Comparison of ENCODE assay signal across 19 cellular contexts in the genomic region with DNA sequence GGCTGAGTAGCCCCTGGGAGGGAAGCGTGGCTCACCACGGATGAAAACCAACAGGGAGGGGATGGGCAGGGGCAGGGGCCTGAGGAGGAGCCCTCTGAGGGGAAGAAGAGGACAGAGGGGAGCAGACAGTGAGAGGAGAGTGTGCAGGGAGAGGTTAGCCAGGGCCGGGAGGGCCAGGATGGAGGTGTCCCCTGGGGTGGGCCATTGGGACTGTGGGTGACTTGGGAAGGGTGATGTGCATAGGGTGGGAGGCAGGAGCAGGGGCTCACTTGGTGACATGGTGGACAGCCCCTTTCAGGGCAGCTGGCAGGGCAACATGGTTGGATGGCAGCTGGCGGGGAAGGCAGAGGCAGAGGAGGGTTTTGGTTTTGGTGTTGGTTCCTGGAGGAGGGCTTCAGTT. TPM values are rescaled to one million over a fixed set of nuclear protein-coding genes. Genes with fewer than 3 reads are reported as not detected.
A peak's percentile ranks its signal among the peaks of the same experiment; 100 is the strongest.
DNase-seq lines count a peak whose midpoint lies in the region; ATAC-seq and TF ChIP-seq lines count a peak whose summit lies in the region.
"Had no signal": no experiment of that assay in that cellular context is flagged by ENCODE, and none has a peak within 500 bp of the region (broad histone marks: within the 10 kb centered on the region; RNA-seq: fewer than 3 reads in every experiment).

No MANE protein-coding gene starts in this region.

- peak overlapping the region; percentile 25 for H3K27ac Mint-ChIP-seq in activated CD4-positive, alpha-beta T cell treated with anti-CD3 and anti-CD28 coated beads, Interleukin-2, amount 10 ng/mL, durations not matched to agents 7 days and 5 days

- H3K4me1 Mint-ChIP-seq in activated CD4-positive, alpha-beta T cell treated with anti-CD3 and anti-CD28 coated beads, Interleukin-2, amount 10 ng/mL, durations not matched to agents 7 days and 5 days: peaks cover 57% of the 10 kb centered on the region

- H3K9me1 ChIP-seq in IMR-90 (ENCODE audit: insufficient read depth, low read length): no peaks in the 10 kb centered on the region

- H4K5ac ChIP-seq in IMR-90 (ENCODE audit: low read depth, low read length) (no peak overlapping the region), mesendoderm (ENCODE audit: low read length) (no peak overlapping the region)

- H3K4me3 ChIP-seq in BLaER1 (no peak overlapping the region), IMR-90 (ENCODE audit: insufficient read depth, low read depth, low read length) (no peak overlapping the region), mesendoderm (ENCODE audit: low read length) (no peak overlapping the region)
- H3K4me3 ChIP-seq: GM12878, SJSA1 had no signal

- ATAC-seq in IMR-90 (ENCODE audit: low read depth) (no peak), GM19035 (IDR thresholded peaks at IDR 0.05; ENCODE audit: unreplicated experiment) (no peak)
- ATAC-seq: GM12878, Right ventricle myocardium inferior had no signal

- H3K4me1 ChIP-seq in BLaER1 (peaks cover 84% of the 10 kb centered on the region), IMR-90 (ENCODE audit: control insufficient read depth, insufficient read depth, low read length) (peaks cover 2% of the 10 kb centered on the region; the same call in 1 of the 2 replicates), mesendoderm (ENCODE audit: control insufficient read depth, low read depth, low read length) (no peaks in the 10 kb centered on the region)
- H3K4me1 ChIP-seq: SJSA1 had no signal

- no peak overlapping the region for H3K14ac ChIP-seq in IMR-90 (replicated peaks; ENCODE audit: low read depth, low read length)

- no peak overlapping the region for H2AFZ ChIP-seq in IMR-90 (replicated peaks; ENCODE audit: low read length, poor library complexity)

- H2BK15ac ChIP-seq in IMR-90 (ENCODE audit: low read depth, low read length): no peak overlapping the region
- no peak overlapping the region for H2BK15ac ChIP-seq in mesendoderm (replicated peaks; ENCODE audit: low read depth)

- H4K20me1 ChIP-seq in BLaER1 (peaks cover 15% of the 10 kb centered on the region; the same call in 1 of the 2 replicates), IMR-90 (ENCODE audit: insufficient read depth, low read length) (no peaks in the 10 kb centered on the region; the same call in 1 of the 2 replicates)

- dilution Hi-C loops in IMR-90 (cut with HindIII; ENCODE audit: low sequenced_read_pairs, unreplicated experiment): no loop called here

- CTCF ChIA-PET in activated CD4-positive, alpha-beta T cell treated with anti-CD3 and anti-CD28 coated beads, Interleukin-2, amount 10 ng/mL, durations not matched to agents 7 days and 5 days (lab: Charles Lee): interaction anchor here (0.7 to 3.7 kb wide), 18 partner anchors 9 to 199 kb away, joined by 3 to 23 read pairs (median 3); no protein-coding TSS in a partner anchor
- CTCF ChIA-PET in IMR-90 (lab: Yijun Ruan, JAX): interaction anchor here (2.1 to 3.4 kb wide), 2 partner anchors 86 to 143 kb away, joined by 9 to 24 read pairs; no protein-coding TSS in a partner anchor

- peak overlapping the region; percentile 61; the same call in 1 of the 2 replicates for H2AK5ac ChIP-seq in IMR-90 (ENCODE audit: low read depth, low read length)
- H2AK5ac ChIP-seq in mesendoderm (ENCODE audit: low read length): no peak overlapping the region

- H3K27ac ChIP-seq in BLaER1: peak overlapping the region; percentile 41; the same call in 1 of the 2 replicates
- H3K27ac ChIP-seq in IMR-90 (ENCODE audit: insufficient read depth, low read length): no peak overlapping the region
- no peak overlapping the region for H3K27ac ChIP-seq in mesendoderm (ENCODE audit: low read depth, low read length)
- H3K27ac ChIP-seq: SJSA1 had no signal

- H4K8ac ChIP-seq in IMR-90 (ENCODE audit: low read depth in 2 of 2, low read length in 2 of 2) (no peak overlapping the region), mesendoderm (ENCODE audit: low read depth, low read length) (no peak overlapping the region)

- H3K23ac ChIP-seq in IMR-90 (ENCODE audit: low read depth, low read length) (no peak overlapping the region), mesendoderm (ENCODE audit: low read length) (no peak overlapping the region)

- H3K27me3 ChIP-seq in BLaER1 (no peaks in the 10 kb centered on the region), IMR-90 (ENCODE audit: control insufficient read depth, insufficient read depth, low read length) (peaks cover 5% of the 10 kb centered on the region; the same call in 1 of the 2 replicates), mesendoderm (ENCODE audit: insufficient read depth, low read length, poor library complexity) (no peaks in the 10 kb centered on the region)
- H3K27me3 ChIP-seq: SJSA1 had no signal

- intact Hi-C loops in IMR-90 (cut with micrococcal nuclease): loop anchor here (5.0 kb wide), 1 partner anchor 249 kb away; no protein-coding TSS in a partner anchor

- H3K4me2 ChIP-seq in BLaER1: peak overlapping the region; percentile 73
- no peak overlapping the region for H3K4me2 ChIP-seq in IMR-90 (ENCODE audit: low read depth, low read length)
- H3K4me2 ChIP-seq in mesendoderm (ENCODE audit: low read length): no peak overlapping the region

- no peak overlapping the region for H3K4me3 Mint-ChIP-seq in activated CD4-positive, alpha-beta T cell treated with anti-CD3 and anti-CD28 coated beads, Interleukin-2, amount 10 ng/mL, durations not matched to agents 7 days and 5 days

- no TSS peak for BruUV-seq in IMR-90 (replicated peaks; lab: Mats Ljungman, UMichigan)

- no peak for TF ChIP-seq POLR2A in IMR-90 (IDR thresholded peaks at IDR 0.05; ENCODE audit: low read depth, low read length)

- H3K56ac ChIP-seq in IMR-90 (ENCODE audit: extremely low read depth, insufficient read depth, low read length) (no peak overlapping the region), mesendoderm (ENCODE audit: low read length) (peak overlapping the region; percentile 25)

- H3K4ac ChIP-seq in IMR-90 (ENCODE audit: low read depth, low read length): no peak overlapping the region
- H3K4ac ChIP-seq in mesendoderm (ENCODE audit: low read depth, low read length): no peak overlapping the region

- no peak for DNase-seq in activated CD4-positive, alpha-beta T cell treated with anti-CD3 and anti-CD28 coated beads, Interleukin-2, amount 10 ng/mL, durations not matched to agents 7 days and 5 days
- DNase-seq in activated CD4-positive, alpha-beta T cell treated with anti-CD3 and anti-CD28 coated beads, Interleukin-2, amount 50 U/mL, for 48 hours: no peak
- DNase-seq in IMR-90 (no peak), mesendoderm (no peak), NCI-H1417 (lab: John Stamatoyannopoulos, UW) (no peak), dedifferentiated amniotic fluid mesenchymal stem cell (ENCODE audit: extremely low spot score) (no peak)
- DNase-seq: 8988T, AML-193, DND-41, Kasumi-1, NCI-H1694 treated with DMSO at 0.1 percent for 48 hours, NCI-H446 treated with DMSO at 0.1 percent for 48 hours, NCI-H526 treated with DMSO at 0.1 percent for 48 hours, OCI-M1 had no signal

- H3K36me3 Mint-ChIP-seq in activated CD4-positive, alpha-beta T cell treated with anti-CD3 and anti-CD28 coated beads, Interleukin-2, amount 10 ng/mL, durations not matched to agents 7 days and 5 days (ENCODE audit: low read depth): no peaks in the 10 kb centered on the region

- H2BK20ac ChIP-seq in IMR-90 (ENCODE audit: low read depth, low read length): no peak overlapping the region

- POLR2A ChIA-PET in activated CD4-positive, alpha-beta T cell treated with anti-CD3 and anti-CD28 coated beads, Interleukin-2, amount 10 ng/mL, durations not matched to agents 7 days and 5 days (lab: Charles Lee): no interaction called here
- POLR2A ChIA-PET in IMR-90 (lab: Charles Lee; ENCODE audit: unreplicated experiment): no interaction called here

- no peak for TF ChIP-seq CTCF in IMR-90 (conservative IDR thresholded peaks at IDR 0.05; ENCODE audit: low read depth, low read length)

- H3K18ac ChIP-seq in IMR-90 (ENCODE audit: low read depth, low read length) (no peak overlapping the region), mesendoderm (ENCODE audit: low read length) (no peak overlapping the region)

- H3K79me2 ChIP-seq in mesendoderm (ENCODE audit: control insufficient read depth, insufficient read depth, low read length): no peaks in the 10 kb centered on the region

- peak overlapping the region; percentile 81 for H2AK9ac ChIP-seq in IMR-90 (replicated peaks; ENCODE audit: low read depth, low read length, poor library complexity)

- in situ Hi-C loops in IMR-90 (cut with MboI; ENCODE audit: low sequenced_read_pairs): loop anchor here (5.0 to 25.0 kb wide), 2 partner anchors 84 to 244 kb away; no protein-coding TSS in a partner anchor

- H2BK120ac ChIP-seq in IMR-90 (ENCODE audit: low read depth, low read length): no peak overlapping the region
- H2BK120ac ChIP-seq in mesendoderm (ENCODE audit: low read depth, low read length): no peak overlapping the region

- 48% methylated on average over 2 of the region's 4 CpGs; no CpG with 5 or more reads in 1 of the 2 experiments for WGBS in IMR-90 (ENCODE audit: extremely low coverage in 2 of 2, insufficient read length in 1 of 2), 2 experiments
- no CpG with 5 or more reads among the region's 4 CpGs for WGBS in mesendoderm (ENCODE audit: extremely low coverage, insufficient coverage, low lambda C conversion rate)

- H3K9ac ChIP-seq in BLaER1: no peak overlapping the region
- no peak overlapping the region for H3K9ac ChIP-seq in IMR-90 (ENCODE audit: low read depth, low read length)
- H3K9ac ChIP-seq in mesendoderm (ENCODE audit: low read length): no peak overlapping the region

- H4K91ac ChIP-seq in IMR-90 (ENCODE audit: insufficient read depth, low read depth, low read length): no peak overlapping the region

- H3K36me3 ChIP-seq in BLaER1 (no peaks in the 10 kb centered on the region), IMR-90 (ENCODE audit: control insufficient read depth, insufficient read depth, low read length) (no peaks in the 10 kb centered on the region), mesendoderm (ENCODE audit: control insufficient read depth, insufficient read depth, low read length) (no peaks in the 10 kb centered on the region)
- H3K36me3 ChIP-seq: SJSA1 had no signal

- H2BK5ac ChIP-seq in IMR-90 (ENCODE audit: low read depth, low read length, poor library complexity, severe bottlenecking): no peak overlapping the region
- no peak overlapping the region for H2BK5ac ChIP-seq in mesendoderm (ENCODE audit: low read length)

- H3K27me3 Mint-ChIP-seq in activated CD4-positive, alpha-beta T cell treated with anti-CD3 and anti-CD28 coated beads, Interleukin-2, amount 10 ng/mL, durations not matched to agents 7 days and 5 days: no peaks in the 10 kb centered on the region

- no peak for TF ChIP-seq RAD21 in IMR-90 (IDR thresholded peaks at IDR 0.05; ENCODE audit: low read length)

- no peaks in the 10 kb centered on the region for H3K9me3 Mint-ChIP-seq in activated CD4-positive, alpha-beta T cell treated with anti-CD3 and anti-CD28 coated beads, Interleukin-2, amount 10 ng/mL, durations not matched to agents 7 days and 5 days

- H3K79me1 ChIP-seq in IMR-90 (ENCODE audit: low read depth in 1 of 2, low read length in 2 of 2): no peaks in the 10 kb centered on the region; a peak in 1 of 4 replicates
- no peaks in the 10 kb centered on the region for H3K79me1 ChIP-seq in mesendoderm (ENCODE audit: low read length)

- H3K9me3 ChIP-seq in BLaER1 (no peaks in the 10 kb centered on the region), IMR-90 (ENCODE audit: control insufficient read depth, insufficient read depth, low read length) (no peaks in the 10 kb centered on the region)
- H3K9me3 ChIP-seq: SJSA1 had no signal

RNA-seq across cellular contexts. Expression of a gene that starts 5.6 kb away (rescaled TPM):
- 10 to 100 TPM; 55.8 to 62.3 TPM for total RNA-seq in activated CD4-positive, alpha-beta T cell treated with anti-CD3 and anti-CD28 coated beads, Interleukin-2, amount 10 ng/mL, durations not matched to agents 7 days and 5 days
- 1.7 and 2.0 TPM in 2 replicates for total RNA-seq in IMR-90 (2012; rRNA removed)
- polyA plus RNA-seq in IMR-90 (2012; rRNA removed): 7.9 and 8.2 TPM in 2 replicates
- polyA plus RNA-seq in IMR-90 (2012; cell fraction: cytosol; rRNA removed): 4.1 and 7.5 TPM in 2 replicates
- 25.1 and 54.1 TPM in 2 replicates for polyA plus RNA-seq in IMR-90 (2012; cell fraction: nucleus; rRNA removed; ENCODE audit: low replicate concordance)
- polyA plus RNA-seq in mesendoderm (2013, experiment 1 of 2): 10.9 TPM
- polyA plus RNA-seq in mesendoderm (2013, experiment 2 of 2): 11.4 TPM

RNA-seq across cellular contexts. Expression of a gene that starts 30.7 kb away (rescaled TPM):
- 10 to 100 TPM; 11.3 to 11.9 TPM for total RNA-seq in activated CD4-positive, alpha-beta T cell treated with anti-CD3 and anti-CD28 coated beads, Interleukin-2, amount 10 ng/mL, durations not matched to agents 7 days and 5 days
- 772 and 841 TPM in 2 replicates for total RNA-seq in IMR-90 (2012; rRNA removed)
- polyA plus RNA-seq in IMR-90 (2012; rRNA removed): 1,857 and 1,944 TPM in 2 replicates
- 823 and 2,639 TPM in 2 replicates for polyA plus RNA-seq in IMR-90 (2012; cell fraction: cytosol; rRNA removed)
- 597 and 1,651 TPM in 2 replicates for polyA plus RNA-seq in IMR-90 (2012; cell fraction: nucleus; rRNA removed; ENCODE audit: low replicate concordance)
- 398 TPM for polyA plus RNA-seq in mesendoderm (2013, experiment 1 of 2)
- polyA plus RNA-seq in mesendoderm (2013, experiment 2 of 2): 396 TPM

Comparison
In these comparisons a context has a peak if more than half of its experiments do, and no peak if none do; other contexts are left out.
1. RNA of a gene that starts 5.6 kb away (total RNA-seq): 55.8 to 62.3 TPM in activated CD4-positive, alpha-beta T cell treated with anti-CD3 and anti-CD28 coated beads, Interleukin-2, amount 10 ng/mL, durations not matched to agents 7 days and 5 days; 1.7 to 2.0 TPM in IMR-90; every median in the first group is over 10 times any median in the second.
2. RNA of a gene that starts 30.7 kb away (total RNA-seq): 772 to 841 TPM in IMR-90; 11.3 to 11.9 TPM in activated CD4-positive, alpha-beta T cell treated with anti-CD3 and anti-CD28 coated beads, Interleukin-2, amount 10 ng/mL, durations not matched to agents 7 days and 5 days; every median in the first group is over 10 times any median in the second.